2 cellular contexts compared by ENCODE assay signal in the genomic region with DNA sequence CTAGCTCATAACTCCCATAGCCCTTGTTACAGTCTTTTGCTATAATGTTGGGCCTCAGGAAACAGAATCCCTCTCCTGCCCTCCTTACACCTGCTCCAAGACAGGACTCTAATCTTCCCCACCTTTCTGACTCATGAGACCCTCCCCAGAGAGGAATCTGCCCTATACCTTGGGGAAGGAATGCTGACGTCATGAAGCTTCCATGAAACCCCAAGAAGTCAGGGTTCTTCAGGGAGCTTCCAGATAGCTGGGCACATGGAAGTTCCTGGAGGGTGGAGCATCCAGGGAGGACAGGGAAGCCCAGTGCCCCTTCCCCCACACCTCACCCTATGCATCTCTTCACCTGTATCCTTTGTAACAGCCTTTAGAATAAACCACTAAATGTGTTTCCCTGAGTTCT.
TF ChIP-seq lines count a peak whose summit lies in the region.

No MANE protein-coding gene starts in this region.

TF ChIP-seq in SK-N-SH, 30 proteins besides CTCF, POLR2A, EP300 and RAD21 (continued from another document):
- TF ChIP-seq, protein P1, sequence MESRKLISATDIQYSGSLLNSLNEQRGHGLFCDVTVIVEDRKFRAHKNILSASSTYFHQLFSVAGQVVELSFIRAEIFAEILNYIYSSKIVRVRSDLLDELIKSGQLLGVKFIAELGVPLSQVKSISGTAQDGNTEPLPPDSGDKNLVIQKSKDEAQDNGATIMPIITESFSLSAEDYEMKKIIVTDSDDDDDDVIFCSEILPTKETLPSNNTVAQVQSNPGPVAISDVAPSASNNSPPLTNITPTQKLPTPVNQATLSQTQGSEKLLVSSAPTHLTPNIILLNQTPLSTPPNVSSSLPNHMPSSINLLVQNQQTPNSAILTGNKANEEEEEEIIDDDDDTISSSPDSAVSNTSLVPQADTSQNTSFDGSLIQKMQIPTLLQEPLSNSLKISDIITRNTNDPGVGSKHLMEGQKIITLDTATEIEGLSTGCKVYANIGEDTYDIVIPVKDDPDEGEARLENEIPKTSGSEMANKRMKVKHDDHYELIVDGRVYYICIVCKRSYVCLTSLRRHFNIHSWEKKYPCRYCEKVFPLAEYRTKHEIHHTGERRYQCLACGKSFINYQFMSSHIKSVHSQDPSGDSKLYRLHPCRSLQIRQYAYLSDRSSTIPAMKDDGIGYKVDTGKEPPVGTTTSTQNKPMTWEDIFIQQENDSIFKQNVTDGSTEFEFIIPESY (IDR thresholded peaks at IDR 0.05; ENCODE audit: borderline replicate concordance, low read depth), result no peak
- TF ChIP-seq SMC3 (IDR thresholded peaks at IDR 0.05; ENCODE audit: low read depth, low read length), result no peak
- no peak for TF ChIP-seq MXI1 (IDR thresholded peaks at IDR 0.05; ENCODE audit: low read depth, low read length)
- TF ChIP-seq, protein P2, sequence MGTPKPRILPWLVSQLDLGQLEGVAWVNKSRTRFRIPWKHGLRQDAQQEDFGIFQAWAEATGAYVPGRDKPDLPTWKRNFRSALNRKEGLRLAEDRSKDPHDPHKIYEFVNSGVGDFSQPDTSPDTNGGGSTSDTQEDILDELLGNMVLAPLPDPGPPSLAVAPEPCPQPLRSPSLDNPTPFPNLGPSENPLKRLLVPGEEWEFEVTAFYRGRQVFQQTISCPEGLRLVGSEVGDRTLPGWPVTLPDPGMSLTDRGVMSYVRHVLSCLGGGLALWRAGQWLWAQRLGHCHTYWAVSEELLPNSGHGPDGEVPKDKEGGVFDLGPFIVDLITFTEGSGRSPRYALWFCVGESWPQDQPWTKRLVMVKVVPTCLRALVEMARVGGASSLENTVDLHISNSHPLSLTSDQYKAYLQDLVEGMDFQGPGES (IDR thresholded peaks at IDR 0.05; ENCODE audit: low read depth, low read length), result no peak
- no peak for TF ChIP-seq TCF12 (IDR thresholded peaks at IDR 0.05)
- TF ChIP-seq, protein P3, sequence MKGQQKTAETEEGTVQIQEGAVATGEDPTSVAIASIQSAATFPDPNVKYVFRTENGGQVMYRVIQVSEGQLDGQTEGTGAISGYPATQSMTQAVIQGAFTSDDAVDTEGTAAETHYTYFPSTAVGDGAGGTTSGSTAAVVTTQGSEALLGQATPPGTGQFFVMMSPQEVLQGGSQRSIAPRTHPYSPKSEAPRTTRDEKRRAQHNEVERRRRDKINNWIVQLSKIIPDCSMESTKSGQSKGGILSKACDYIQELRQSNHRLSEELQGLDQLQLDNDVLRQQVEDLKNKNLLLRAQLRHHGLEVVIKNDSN (IDR thresholded peaks at IDR 0.05; ENCODE audit: borderline replicate concordance, low read depth), result no peak
- TF ChIP-seq GATA2 (CRISPR knock-in tag; IDR thresholded peaks at IDR 0.05), result no peak
TF ChIP-seq in SK-N-SH: peak in this region for 0.

TF ChIP-seq in SK-N-SH treated with all-trans-retinoic acid at 6 μM for 48 hours, 23 proteins besides CTCF, POLR2A, EP300 and RAD21 (continued from another document):
- TF ChIP-seq, protein P4, sequence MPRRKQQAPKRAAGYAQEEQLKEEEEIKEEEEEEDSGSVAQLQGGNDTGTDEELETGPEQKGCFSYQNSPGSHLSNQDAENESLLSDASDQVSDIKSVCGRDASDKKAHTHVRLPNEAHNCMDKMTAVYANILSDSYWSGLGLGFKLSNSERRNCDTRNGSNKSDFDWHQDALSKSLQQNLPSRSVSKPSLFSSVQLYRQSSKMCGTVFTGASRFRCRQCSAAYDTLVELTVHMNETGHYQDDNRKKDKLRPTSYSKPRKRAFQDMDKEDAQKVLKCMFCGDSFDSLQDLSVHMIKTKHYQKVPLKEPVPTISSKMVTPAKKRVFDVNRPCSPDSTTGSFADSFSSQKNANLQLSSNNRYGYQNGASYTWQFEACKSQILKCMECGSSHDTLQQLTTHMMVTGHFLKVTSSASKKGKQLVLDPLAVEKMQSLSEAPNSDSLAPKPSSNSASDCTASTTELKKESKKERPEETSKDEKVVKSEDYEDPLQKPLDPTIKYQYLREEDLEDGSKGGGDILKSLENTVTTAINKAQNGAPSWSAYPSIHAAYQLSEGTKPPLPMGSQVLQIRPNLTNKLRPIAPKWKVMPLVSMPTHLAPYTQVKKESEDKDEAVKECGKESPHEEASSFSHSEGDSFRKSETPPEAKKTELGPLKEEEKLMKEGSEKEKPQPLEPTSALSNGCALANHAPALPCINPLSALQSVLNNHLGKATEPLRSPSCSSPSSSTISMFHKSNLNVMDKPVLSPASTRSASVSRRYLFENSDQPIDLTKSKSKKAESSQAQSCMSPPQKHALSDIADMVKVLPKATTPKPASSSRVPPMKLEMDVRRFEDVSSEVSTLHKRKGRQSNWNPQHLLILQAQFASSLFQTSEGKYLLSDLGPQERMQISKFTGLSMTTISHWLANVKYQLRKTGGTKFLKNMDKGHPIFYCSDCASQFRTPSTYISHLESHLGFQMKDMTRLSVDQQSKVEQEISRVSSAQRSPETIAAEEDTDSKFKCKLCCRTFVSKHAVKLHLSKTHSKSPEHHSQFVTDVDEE (CRISPR knock-in tag; IDR thresholded peaks at IDR 0.05), result no peak
- TF ChIP-seq ZFP3 (CRISPR knock-in tag; IDR thresholded peaks at IDR 0.05) (no peak), TCF4 (CRISPR knock-in tag; IDR thresholded peaks at IDR 0.05; ENCODE audit: borderline replicate concordance) (no peak), OSR1 (CRISPR knock-in tag; IDR thresholded peaks at IDR 0.05) (no peak), ZNF565 (CRISPR knock-in tag; conservative IDR thresholded peaks at IDR 0.05; ENCODE audit: low read depth) (no peak)
- TF ChIP-seq, protein P5, sequence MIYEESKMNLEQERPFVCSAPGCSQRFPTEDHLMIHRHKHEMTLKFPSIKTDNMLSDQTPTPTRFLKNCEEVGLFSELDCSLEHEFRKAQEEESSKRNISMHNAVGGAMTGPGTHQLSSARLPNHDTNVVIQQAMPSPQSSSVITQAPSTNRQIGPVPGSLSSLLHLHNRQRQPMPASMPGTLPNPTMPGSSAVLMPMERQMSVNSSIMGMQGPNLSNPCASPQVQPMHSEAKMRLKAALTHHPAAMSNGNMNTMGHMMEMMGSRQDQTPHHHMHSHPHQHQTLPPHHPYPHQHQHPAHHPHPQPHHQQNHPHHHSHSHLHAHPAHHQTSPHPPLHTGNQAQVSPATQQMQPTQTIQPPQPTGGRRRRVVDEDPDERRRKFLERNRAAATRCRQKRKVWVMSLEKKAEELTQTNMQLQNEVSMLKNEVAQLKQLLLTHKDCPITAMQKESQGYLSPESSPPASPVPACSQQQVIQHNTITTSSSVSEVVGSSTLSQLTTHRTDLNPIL (CRISPR knock-in tag; IDR thresholded peaks at IDR 0.05; ENCODE audit: low read depth), result no peak
